8 cellular contexts compared by ENCODE assay signal in genomic region chr12:104455594-104456416, GRCh38. TPM values are rescaled to one million over a fixed set of nuclear protein-coding genes. Genes with fewer than 3 reads are reported as not detected.
DNase-seq lines count a peak whose midpoint lies in the region; ATAC-seq and TF ChIP-seq lines count a peak whose summit lies in the region.

No MANE protein-coding gene starts in this region.

- TF ChIP-seq CTCF in GM12875 (IDR thresholded peaks at IDR 0.05; ENCODE audit: borderline replicate concordance, insufficient read depth, low read depth, low read length) (no peak), fibroblast of pulmonary artery (IDR thresholded peaks at IDR 0.05; ENCODE audit: low read length, missing control alignments) (no peak), retinal pigment epithelial cell (conservative IDR thresholded peaks at IDR 0.05; ENCODE audit: low read depth, low read length) (no peak)

- no peaks in the 10 kb centered on the region for H3K27me3 Mint-ChIP-seq in T-cell

- peak overlapping the region; percentile 92 to 99 (median 98) for H3K4me3 Mint-ChIP-seq in T-cell

- POLR2A ChIA-PET in T-cell (lab: Charles Lee) = interaction anchor here in 1 of 2 donors (0.5 kb wide), 1 partner anchor 42 kb away, joined by 4 read pairs; no protein-coding TSS in a partner anchor

- peaks cover 30 to 36% (median 32%) of the 10 kb centered on the region in 3 donors for H3K4me1 Mint-ChIP-seq in T-cell

- H3K9me3 Mint-ChIP-seq in T-cell = no peaks in the 10 kb centered on the region

- no peak for ATAC-seq in T-cell (replicated peaks in 1 of 4)
- no peak for ATAC-seq in GM21717 (IDR thresholded peaks at IDR 0.05; ENCODE audit: unreplicated experiment)
- no peak for ATAC-seq in GM21576 (IDR thresholded peaks at IDR 0.05; ENCODE audit: unreplicated experiment)

- no peaks in the 10 kb centered on the region for H3K36me3 Mint-ChIP-seq in T-cell

- H3K27ac Mint-ChIP-seq in T-cell = peak overlapping the region; percentile 72 to 78

- H3K4me3 ChIP-seq in GM12875 (ENCODE audit: low read depth, low read length) = peak overlapping the region; percentile 100
- H3K4me3 ChIP-seq in fibroblast of pulmonary artery (replicated peaks; ENCODE audit: low read depth, low read length) = peak overlapping the region; percentile 69
- peak overlapping the region; percentile 90 for H3K4me3 ChIP-seq in retinal pigment epithelial cell (ENCODE audit: low read length)

- CTCF ChIA-PET in T-cell (lab: Charles Lee) = interaction anchor here in 1 of 2 donors (1.0 kb wide), 1 partner anchor 106 kb away, joined by 4 read pairs; no protein-coding TSS in a partner anchor

- no peak for DNase-seq in T-cell
- no peak for DNase-seq in fibroblast of pulmonary artery (ENCODE audit: low read depth)
- DNase-seq in retinal pigment epithelial cell (ENCODE audit: low read depth) = no peak
- no peak for DNase-seq in NCI-H226
- no peak for DNase-seq in NCI-H345 treated with DMSO at 0.1 percent for 48 hours (lab: John Stamatoyannopoulos, UW; ENCODE audit: unreplicated experiment)

RNA-seq across cellular contexts. Expression of gene CHST11, which starts 0.9 kb away (rescaled TPM):
- 10 to 100 TPM; 49.8 to 78.3 (median 63.7) TPM for total RNA-seq in T-cell
